ENCODE assay signal across 9 cellular contexts in the genomic region with DNA sequence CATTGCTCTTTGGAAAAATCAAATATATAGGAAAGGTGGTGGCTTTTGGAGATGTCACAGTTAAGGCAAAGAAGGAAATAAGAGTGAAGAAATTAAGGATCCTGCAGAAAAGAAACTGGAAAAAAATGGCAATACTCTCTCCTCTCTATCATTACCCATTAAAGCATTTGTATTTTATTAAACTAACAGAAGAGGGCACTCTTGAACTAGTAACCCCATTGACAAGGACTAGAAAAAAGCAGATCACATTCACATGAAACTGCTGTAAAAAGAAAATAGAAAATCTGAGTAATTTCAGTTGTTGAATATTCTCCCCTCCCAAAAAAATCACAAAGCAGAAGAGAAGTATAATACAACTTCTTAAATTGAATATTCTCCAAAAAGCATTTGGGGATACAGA.
DNase-seq lines count a peak whose midpoint lies in the region; ATAC-seq and TF ChIP-seq lines count a peak whose summit lies in the region.
"Had no signal": no experiment of that assay in that cellular context is flagged by ENCODE, and none has a peak within 500 bp of the region (broad histone marks: within the 10 kb centered on the region; RNA-seq: fewer than 3 reads in every experiment).

No MANE protein-coding gene starts in this region.

- peaks cover 25% of the 10 kb centered on the region for H3K9me3 Mint-ChIP-seq in nephron progenitor cell

- no peak overlapping the region for H3K27ac ChIP-seq in suprapubic skin

- peak; percentile 27 for TF ChIP-seq CTCF in astrocyte of the spinal cord (IDR thresholded peaks at IDR 0.05; ENCODE audit: low read depth, low read length)
- TF ChIP-seq CTCF in nephron progenitor cell (IDR thresholded peaks at IDR 0.05), result peak; percentile 8
- TF ChIP-seq CTCF in suprapubic skin (IDR thresholded peaks at IDR 0.05), result no peak

- no peak overlapping the region for H3K27ac Mint-ChIP-seq in nephron progenitor cell
- H3K27ac Mint-ChIP-seq: brain had no signal

- H3K4me3 ChIP-seq in astrocyte of the spinal cord (ENCODE audit: low read depth, low read length), result no peak overlapping the region
- H3K4me3 ChIP-seq in suprapubic skin, result no peak overlapping the region

- H3K4me1 ChIP-seq in suprapubic skin, result no peaks in the 10 kb centered on the region

- H3K4me1 Mint-ChIP-seq in nephron progenitor cell, result no peaks in the 10 kb centered on the region
- H3K4me1 Mint-ChIP-seq: brain had no signal

- no peak for TF ChIP-seq POLR2A in suprapubic skin (IDR thresholded peaks at IDR 0.05)

- TF ChIP-seq EP300 in suprapubic skin (IDR thresholded peaks at IDR 0.05), result no peak

- in situ Hi-C loops in astrocyte of the spinal cord (cut with HindIII; ENCODE audit: low sequenced_read_pairs), result no loop called here

- DNase-seq in NCI-H146 (lab: John Stamatoyannopoulos, UW), result peak; percentile 4
- DNase-seq in astrocyte of the spinal cord (ENCODE audit: low read depth, low spot score), result peak; percentile 25
- no peak for DNase-seq in nephron progenitor cell
- no peak for DNase-seq in superior temporal gyrus (ENCODE audit: extremely low spot score)
- no peak for DNase-seq in suprapubic skin (ENCODE audit: low spot score in 2 of 2)
- no peak for DNase-seq in T-helper 9 cell

- no peaks in the 10 kb centered on the region for H3K27me3 Mint-ChIP-seq in nephron progenitor cell (ENCODE audit: low read depth, poor library complexity)

- no peak overlapping the region for H3K4me3 Mint-ChIP-seq in nephron progenitor cell
- H3K4me3 Mint-ChIP-seq: brain had no signal

- ATAC-seq in GM19351 (IDR thresholded peaks at IDR 0.05; ENCODE audit: unreplicated experiment) (peak; percentile 81), GM21717 (IDR thresholded peaks at IDR 0.05; ENCODE audit: unreplicated experiment) (no peak)

- no peaks in the 10 kb centered on the region for H3K36me3 ChIP-seq in suprapubic skin

- H3K27me3 ChIP-seq in suprapubic skin, result no peaks in the 10 kb centered on the region

- H3K9me3 ChIP-seq in suprapubic skin, result peaks cover 4% of the 10 kb centered on the region

- peaks cover 9% of the 10 kb centered on the region for H3K36me3 Mint-ChIP-seq in nephron progenitor cell (ENCODE audit: low read depth)
- H3K36me3 Mint-ChIP-seq: brain had no signal

Comparison
In these comparisons a context has a peak if more than half of its experiments do, and no peak if none do; other contexts are left out.
1. DNase-seq: peak in NCI-H146 (single experiment) and astrocyte of the spinal cord (single experiment); none in nephron progenitor cell (single experiment), superior temporal gyrus (single experiment), suprapubic skin (0 of 2) and T-helper 9 cell (single experiment).
2. CTCF ChIP-seq: peak in astrocyte of the spinal cord (single experiment) and nephron progenitor cell (single experiment); none in suprapubic skin (0 of 2).